Comparison of ENCODE assay signal across 11 cellular contexts in the genomic region with DNA sequence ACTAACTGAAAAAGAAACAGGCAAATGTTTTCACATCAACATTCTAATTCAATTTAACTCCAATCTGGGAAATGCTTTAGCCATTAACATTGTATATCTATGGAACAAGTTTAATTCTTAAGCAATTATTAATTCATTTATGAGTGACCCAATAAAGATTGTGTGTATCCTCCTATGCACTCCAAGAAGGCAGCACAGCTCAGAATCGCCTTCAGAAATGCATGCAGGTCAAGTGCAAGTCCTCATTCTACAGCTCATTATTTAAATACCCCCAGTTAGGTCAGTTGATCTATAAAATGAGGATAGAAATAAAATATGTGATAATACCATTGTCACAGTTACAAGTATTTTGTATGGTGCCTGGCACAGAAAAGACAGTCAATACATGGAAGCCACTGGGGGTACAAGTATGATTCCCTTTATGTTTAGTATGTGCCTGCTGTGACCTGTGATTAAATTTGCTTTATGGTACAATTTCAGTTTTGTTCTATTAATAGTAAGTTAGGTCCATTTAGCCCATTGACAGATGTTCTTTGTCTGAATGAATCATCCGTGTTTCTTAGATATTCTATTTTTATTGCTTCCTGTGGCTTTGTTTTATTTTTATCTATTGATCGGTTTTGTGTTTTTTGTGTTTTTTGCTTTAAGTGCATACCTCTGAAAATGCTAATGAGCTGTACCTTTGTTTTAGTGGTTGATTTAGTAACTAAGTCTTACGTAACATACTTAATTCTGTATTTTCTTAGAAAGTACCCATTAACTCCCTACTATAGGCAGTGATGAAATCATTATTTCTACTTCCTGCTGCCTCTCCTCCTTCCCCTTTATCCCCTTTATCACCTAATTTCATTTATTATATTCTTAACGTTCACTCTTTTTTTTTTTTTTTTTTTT. TPM values are rescaled to one million over a fixed set of nuclear protein-coding genes. Genes with fewer than 3 reads are reported as not detected.
DNase-seq lines count a peak whose midpoint lies in the region; ATAC-seq, FAIRE-seq and TF ChIP-seq lines count a peak whose summit lies in the region.
"Had no signal": no experiment of that assay in that cellular context is flagged by ENCODE, and none has a peak within 500 bp of the region (broad histone marks: within the 10 kb centered on the region; RNA-seq: fewer than 3 reads in every experiment).

No MANE protein-coding gene starts in this region.

- TF ChIP-seq CTCF in endothelial cell of umbilical vein (IDR thresholded peaks at IDR 0.05; ENCODE audit: extremely low read depth in 1 of 2, insufficient read depth in 1 of 2, low read depth in 1 of 2, low read length in 2 of 2) (no peak), GM10248 (IDR thresholded peaks at IDR 0.05; ENCODE audit: control extremely low read depth, extremely low read depth, low read depth, missing control alignments) (no peak)

- dilution Hi-C loops in endothelial cell of umbilical vein (cut with MboI; ENCODE audit: extremely low pct_ligation_motif_present, low sequenced_read_pairs), result no loop called here

- no peaks in the 10 kb centered on the region for H3K27me3 ChIP-seq in endothelial cell of umbilical vein (ENCODE audit: control insufficient read depth in 2 of 2, insufficient read depth in 2 of 2, low read length in 2 of 2)

- H3K4me2 ChIP-seq in endothelial cell of umbilical vein (ENCODE audit: insufficient read depth, low read length), result no peak overlapping the region

- H4K20me1 ChIP-seq in endothelial cell of umbilical vein (replicated peaks; ENCODE audit: control insufficient read depth, extremely low read depth, insufficient read depth, low read length), result no peaks in the 10 kb centered on the region

- H3K4me3 ChIP-seq in endothelial cell of umbilical vein (replicated peaks in 1 of 3; ENCODE audit: insufficient read depth in 1 of 3, low read depth in 1 of 3, low read length in 3 of 3), result no peak overlapping the region
- H3K4me3 ChIP-seq: adrenal gland had no signal

- H2AFZ ChIP-seq in endothelial cell of umbilical vein (ENCODE audit: low read depth, low read length), result no peak overlapping the region

- no TSS peak for BruUV-seq in endothelial cell of umbilical vein (replicated peaks; lab: Mats Ljungman, UMichigan)

- POLR2A ChIA-PET in endothelial cell of umbilical vein (lab: Charles Lee) (no interaction called here), GM10248 (lab: Yijun Ruan, JAX) (interaction anchor here (0.6 kb wide), 1 partner anchor 568 kb away, joined by 5 read pairs; no protein-coding TSS in a partner anchor)

- peak; percentile 24 for FAIRE-seq in endothelial cell of umbilical vein (lab: Jason Lieb, UNC)

- no peaks in the 10 kb centered on the region for H3K9me1 ChIP-seq in endothelial cell of umbilical vein (replicated peaks; ENCODE audit: control insufficient read depth, extremely low read depth, insufficient read depth, low read length)

- no peaks in the 10 kb centered on the region for H3K36me3 ChIP-seq in endothelial cell of umbilical vein (ENCODE audit: control insufficient read depth in 2 of 2, extremely low read depth in 1 of 2, insufficient read depth in 2 of 2, low read length in 2 of 2)
- H3K36me3 ChIP-seq: adrenal gland had no signal

- no peaks in the 10 kb centered on the region for H3K9me3 ChIP-seq in endothelial cell of umbilical vein (replicated peaks; ENCODE audit: control insufficient read depth, insufficient read depth, low read length)
- H3K9me3 ChIP-seq: adrenal gland had no signal

- intact Hi-C loops in endothelial cell of umbilical vein (cut with micrococcal nuclease), result loop anchor here (1.0 kb wide), 1 partner anchor 40 kb away; no protein-coding TSS in a partner anchor

- H3K79me2 ChIP-seq in endothelial cell of umbilical vein (ENCODE audit: control insufficient read depth, insufficient read depth, low read length), result no peaks in the 10 kb centered on the region

- peak; percentile 94 for ATAC-seq in GM18861 (IDR thresholded peaks at IDR 0.05; ENCODE audit: unreplicated experiment)
- ATAC-seq in GM21737 (IDR thresholded peaks at IDR 0.05; ENCODE audit: unreplicated experiment), result peak; percentile 81
- peak; percentile 63 for ATAC-seq in HG03469 (IDR thresholded peaks at IDR 0.05; ENCODE audit: unreplicated experiment)

- CTCF ChIA-PET in endothelial cell of umbilical vein (lab: Charles Lee) (interaction anchor here (0.7 kb wide), 1 partner anchor 49 kb away, joined by 3 read pairs; no protein-coding TSS in a partner anchor), GM10248 (lab: Yijun Ruan, JAX) (interaction anchor here (0.8 to 1.1 kb wide), 2 partner anchors 7 to 55 kb away, joined by 3 read pairs; no protein-coding TSS in a partner anchor)

- no peak overlapping the region for H3K27ac ChIP-seq in endothelial cell of umbilical vein (ENCODE audit: insufficient read depth, low read depth, low read length)
- H3K27ac ChIP-seq: adrenal gland had no signal

- TF ChIP-seq POLR2A in endothelial cell of umbilical vein (IDR thresholded peaks at IDR 0.05; ENCODE audit: low read depth, low read length), result no peak

- DNase-seq in endothelial cell of umbilical vein (ENCODE audit: low read depth, low spot score) (peak; percentile 4), medulla oblongata (ENCODE audit: extremely low spot score) (no peak), GM10248 (ENCODE audit: extremely low spot score) (no peak)
- no peak for DNase-seq in activated CD4-positive, alpha-beta T cell treated with anti-CD3 and anti-CD28 coated beads for 48 hours
- no peak for DNase-seq in stimulated activated CD4-positive, alpha-beta T cell treated with anti-CD3 and anti-CD28 coated beads, Interleukin-2, amount 100 ng/mL, for 48 hours
- DNase-seq: adrenal gland, KG1 had no signal

- no peak overlapping the region for H3K9ac ChIP-seq in endothelial cell of umbilical vein (replicated peaks; ENCODE audit: extremely low read depth, insufficient read depth, low read length)

- peaks cover 5% of the 10 kb centered on the region for H3K4me1 ChIP-seq in endothelial cell of umbilical vein (ENCODE audit: control insufficient read depth, extremely low read depth, insufficient read depth, low read length)
- H3K4me1 ChIP-seq: adrenal gland had no signal

TF ChIP-seq in endothelial cell of umbilical vein, 7 proteins besides CTCF, POLR2A, EP300 and RAD21:
- TF ChIP-seq MYC (IDR thresholded peaks at IDR 0.05; ENCODE audit: low read depth, low read length), result no peak
- peak; percentile 45 for TF ChIP-seq JUN (IDR thresholded peaks at IDR 0.05; ENCODE audit: borderline replicate concordance, insufficient read depth, insufficient read length, low read depth)
- TF ChIP-seq GATA2 (IDR thresholded peaks at IDR 0.05; ENCODE audit: insufficient read depth, insufficient read length, low read depth, low read length), result no peak
- TF ChIP-seq FOS (IDR thresholded peaks at IDR 0.05; ENCODE audit: borderline replicate concordance, insufficient read depth, low read length), result no peak
- TF ChIP-seq, protein P1, sequence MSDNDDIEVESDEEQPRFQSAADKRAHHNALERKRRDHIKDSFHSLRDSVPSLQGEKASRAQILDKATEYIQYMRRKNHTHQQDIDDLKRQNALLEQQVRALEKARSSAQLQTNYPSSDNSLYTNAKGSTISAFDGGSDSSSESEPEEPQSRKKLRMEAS (IDR thresholded peaks at IDR 0.05; ENCODE audit: insufficient read depth, insufficient read length), result no peak
- no peak for TF ChIP-seq POLR2AphosphoS5 (IDR thresholded peaks at IDR 0.05; ENCODE audit: insufficient read depth, low read depth, low read length)

RNA-seq across cellular contexts. Expression of a gene that starts 42.8 kb away (rescaled TPM):
- total RNA-seq in endothelial cell of umbilical vein, result 0.42 and 2.7 TPM in 2 replicates
- 1.8 and 1.9 TPM in 2 replicates for polyA plus RNA-seq in endothelial cell of umbilical vein
- polyA plus RNA-seq in endothelial cell of umbilical vein (2011; cell fraction: cytosol; rRNA removed), result 1.5 and 1.7 TPM in 2 replicates
- polyA plus RNA-seq in endothelial cell of umbilical vein (2011; cell fraction: nucleus; rRNA removed), result 0.98 and 1.4 TPM in 2 replicates
- not detected in 2 replicates for polyA plus RNA-seq in endothelial cell of umbilical vein (2012)
- polyA minus RNA-seq in endothelial cell of umbilical vein, result 1.2 and 2.2 TPM in 2 replicates
- not detected for polyA minus RNA-seq in endothelial cell of umbilical vein (2011; cell fraction: cytosol; rRNA and poly(A)+ RNA removed)
- 0.58 and 0.72 TPM in 2 replicates for polyA minus RNA-seq in endothelial cell of umbilical vein (2011; cell fraction: nucleus; rRNA and poly(A)+ RNA removed)
- total RNA-seq: OCI-LY7 had no signal
